Comparison of ENCODE assay signal across 11 cellular contexts in genomic region chr20:4684837-4685413, GRCh38. TPM values are rescaled to one million over a fixed set of nuclear protein-coding genes. Genes with fewer than 3 reads are reported as not detected.
DNase-seq lines count a peak whose midpoint lies in the region; TF ChIP-seq lines count a peak whose summit lies in the region.
"Had no signal": no experiment of that assay in that cellular context is flagged by ENCODE, and none has a peak within 500 bp of the region (broad histone marks: within the 10 kb centered on the region; RNA-seq: fewer than 3 reads in every experiment).

No MANE protein-coding gene starts in this region.

- peaks cover 2% of the 10 kb centered on the region for H4K20me1 ChIP-seq in hepatocyte (ENCODE audit: insufficient read depth, poor library complexity, severe bottlenecking)

- no peak overlapping the region for H3K4me3 ChIP-seq in hepatocyte

- H3K4me2 ChIP-seq in hepatocyte = no peak overlapping the region

- DNase-seq in activated naive CD4-positive, alpha-beta T cell treated with anti-CD3 and anti-CD28 coated beads for 36 hours = no peak
- no peak for DNase-seq in activated naive CD4-positive, alpha-beta T cell treated with Interleukin-2 at 50 U/mL for 16 hours
- no peak for DNase-seq in activated T-helper 2 cell treated with anti-CD3 and anti-CD28 coated beads, Interferon-gamma antibody, Interleukin-2, Interleukin-4, amounts not matched to agents 10 μg/mL and 5 μg/mL and 100 μg/mL, durations not matched to agents 14 hours and 24 hours and 36 hours (ENCODE audit: low spot score)
- DNase-seq in hepatocyte (ENCODE audit: low spot score) (peak; percentile 34), superior temporal gyrus (ENCODE audit: extremely low spot score) (peak; percentile 42), DMS79 treated with DMSO at 0.1 percent for 48 hours (lab: John Stamatoyannopoulos, UW) (no peak), NCI-H2029 treated with DMSO at 0.1 percent for 48 hours (lab: John Stamatoyannopoulos, UW) (no peak), amniotic stem cell (lab: John Stamatoyannopoulos, UW) (no peak)
- DNase-seq: activated CD4-positive, alpha-beta T cell treated with anti-CD3 and anti-CD28 coated beads, Interleukin-2, amount 50 U/mL, for 4 hours had no signal

- no peak overlapping the region for H3K27ac ChIP-seq in hepatocyte
- H3K27ac ChIP-seq: parathyroid adenoma had no signal

- TF ChIP-seq CTCF in hepatocyte (IDR thresholded peaks at IDR 0.05; ENCODE audit: poor library complexity) = no peak

- WGBS in hepatocyte (ENCODE audit: low lambda C conversion rate, missing lambda C conversion rate) = 72% methylated on average over 6 of the region's 6 CpGs

- H3K4me1 Mint-ChIP-seq in activated naive CD4-positive, alpha-beta T cell treated with anti-CD3 and anti-CD28 coated beads for 36 hours (ENCODE audit: low read depth) = peaks cover 54% of the 10 kb centered on the region
- H3K4me1 Mint-ChIP-seq in activated T-helper 2 cell treated with anti-CD3 and anti-CD28 coated beads, Interferon-gamma antibody, Interleukin-2, Interleukin-4, amounts not matched to agents 10 μg/mL and 5 μg/mL and 100 μg/mL, durations not matched to agents 14 hours and 24 hours and 36 hours (ENCODE audit: low read depth) = peaks cover 57% of the 10 kb centered on the region

- peaks cover 15% of the 10 kb centered on the region for H3K36me3 Mint-ChIP-seq in activated naive CD4-positive, alpha-beta T cell treated with anti-CD3 and anti-CD28 coated beads for 36 hours (ENCODE audit: low read depth)
- H3K36me3 Mint-ChIP-seq in activated T-helper 2 cell treated with anti-CD3 and anti-CD28 coated beads, Interferon-gamma antibody, Interleukin-2, Interleukin-4, amounts not matched to agents 10 μg/mL and 5 μg/mL and 100 μg/mL, durations not matched to agents 14 hours and 24 hours and 36 hours (ENCODE audit: low read depth) = peaks cover 23% of the 10 kb centered on the region

- H3K79me2 ChIP-seq in hepatocyte = peaks cover 25% of the 10 kb centered on the region
- H3K79me2 ChIP-seq: parathyroid adenoma had no signal

- no peaks in the 10 kb centered on the region for H3K9me2 ChIP-seq in hepatocyte (replicated peaks; ENCODE audit: insufficient read depth)

- no peaks in the 10 kb centered on the region for H3K36me3 ChIP-seq in hepatocyte (replicated peaks; ENCODE audit: insufficient read depth, low read depth)
- H3K36me3 ChIP-seq: thoracic aorta had no signal

- no peaks in the 10 kb centered on the region for H3K27me3 Mint-ChIP-seq in activated naive CD4-positive, alpha-beta T cell treated with anti-CD3 and anti-CD28 coated beads for 36 hours (ENCODE audit: low read depth)
- H3K27me3 Mint-ChIP-seq in activated T-helper 2 cell treated with anti-CD3 and anti-CD28 coated beads, Interferon-gamma antibody, Interleukin-2, Interleukin-4, amounts not matched to agents 10 μg/mL and 5 μg/mL and 100 μg/mL, durations not matched to agents 14 hours and 24 hours and 36 hours (ENCODE audit: low read depth) = peaks cover 2% of the 10 kb centered on the region

- no peaks in the 10 kb centered on the region for H3K9me3 ChIP-seq in hepatocyte (ENCODE audit: low read depth)
- H3K9me3 ChIP-seq: thoracic aorta had no signal

- H3K9me3 Mint-ChIP-seq in activated naive CD4-positive, alpha-beta T cell treated with anti-CD3 and anti-CD28 coated beads for 36 hours = no peaks in the 10 kb centered on the region
- H3K9me3 Mint-ChIP-seq in activated T-helper 2 cell treated with anti-CD3 and anti-CD28 coated beads, Interferon-gamma antibody, Interleukin-2, Interleukin-4, amounts not matched to agents 10 μg/mL and 5 μg/mL and 100 μg/mL, durations not matched to agents 14 hours and 24 hours and 36 hours = no peaks in the 10 kb centered on the region

- no peaks in the 10 kb centered on the region for H3K27me3 ChIP-seq in hepatocyte

- peak overlapping the region; percentile 98 for H3K27ac Mint-ChIP-seq in activated naive CD4-positive, alpha-beta T cell treated with anti-CD3 and anti-CD28 coated beads for 36 hours
- H3K27ac Mint-ChIP-seq in activated T-helper 2 cell treated with anti-CD3 and anti-CD28 coated beads, Interferon-gamma antibody, Interleukin-2, Interleukin-4, amounts not matched to agents 10 μg/mL and 5 μg/mL and 100 μg/mL, durations not matched to agents 14 hours and 24 hours and 36 hours = peak overlapping the region; percentile 94

- H3K4me1 ChIP-seq in hepatocyte (ENCODE audit: insufficient read depth) = peaks cover 4% of the 10 kb centered on the region
- H3K4me1 ChIP-seq: parathyroid adenoma had no signal

- no peak overlapping the region for H2AFZ ChIP-seq in hepatocyte

- CTCF ChIA-PET in activated naive CD4-positive, alpha-beta T cell treated with anti-CD3 and anti-CD28 coated beads for 36 hours (lab: Charles Lee) = interaction anchor here (1.2 kb wide), 1 partner anchor 35 kb away, joined by 3 read pairs; no protein-coding TSS in a partner anchor

- intact Hi-C loops in activated naive CD4-positive, alpha-beta T cell treated with anti-CD3 and anti-CD28 coated beads for 36 hours (cut with micrococcal nuclease) = no loop called here
- intact Hi-C loops in activated T-helper 2 cell treated with anti-CD3 and anti-CD28 coated beads, Interferon-gamma antibody, Interleukin-2, Interleukin-4, amounts not matched to agents 10 μg/mL and 5 μg/mL and 100 μg/mL, durations not matched to agents 14 hours and 24 hours and 36 hours (cut with micrococcal nuclease) = no loop called here

- H3K4me3 Mint-ChIP-seq in activated naive CD4-positive, alpha-beta T cell treated with anti-CD3 and anti-CD28 coated beads for 36 hours = peak overlapping the region; percentile 80
- H3K4me3 Mint-ChIP-seq in activated T-helper 2 cell treated with anti-CD3 and anti-CD28 coated beads, Interferon-gamma antibody, Interleukin-2, Interleukin-4, amounts not matched to agents 10 μg/mL and 5 μg/mL and 100 μg/mL, durations not matched to agents 14 hours and 24 hours and 36 hours (ENCODE audit: low read depth) = peak overlapping the region; percentile 88

RNA-seq across cellular contexts. Expression of gene PRNP, which starts 1.3 kb away (rescaled TPM):
- total RNA-seq in activated naive CD4-positive, alpha-beta T cell treated with anti-CD3 and anti-CD28 coated beads for 36 hours = 10 to 100 TPM; 37.4 to 37.6 TPM
- total RNA-seq in activated T-helper 2 cell treated with anti-CD3 and anti-CD28 coated beads, Interferon-gamma antibody, Interleukin-2, Interleukin-4, amounts not matched to agents 10 μg/mL and 5 μg/mL and 100 μg/mL, durations not matched to agents 14 hours and 24 hours and 36 hours = 43.2 and 46.6 TPM in 2 replicates
- total RNA-seq in hepatocyte = 109 and 127 TPM in 2 replicates
- 134 and 136 TPM in 2 replicates for polyA plus RNA-seq in hepatocyte

RNA-seq across cellular contexts. Expression of gene PRND, which starts 36.8 kb away (rescaled TPM):
- total RNA-seq in activated naive CD4-positive, alpha-beta T cell treated with anti-CD3 and anti-CD28 coated beads for 36 hours = not detected
- not detected in 2 replicates for total RNA-seq in activated T-helper 2 cell treated with anti-CD3 and anti-CD28 coated beads, Interferon-gamma antibody, Interleukin-2, Interleukin-4, amounts not matched to agents 10 μg/mL and 5 μg/mL and 100 μg/mL, durations not matched to agents 14 hours and 24 hours and 36 hours
- total RNA-seq in hepatocyte = 0.16 and 0.70 TPM in 2 replicates
- 0.34 TPM in 1 of 2 replicates, not detected in the other for polyA plus RNA-seq in hepatocyte
- total RNA-seq: thoracic aorta had no signal

Comparison
In these comparisons a context has a peak if more than half of its experiments do, and no peak if none do; other contexts are left out.
1. DNase-seq: peak in hepatocyte (single experiment) and superior temporal gyrus (single experiment); none in activated naive CD4-positive, alpha-beta T cell treated with anti-CD3 and anti-CD28 coated beads for 36 hours (single experiment), activated naive CD4-positive, alpha-beta T cell treated with Interleukin-2 at 50 U/mL for 16 hours (single experiment), activated T-helper 2 cell treated with anti-CD3 and anti-CD28 coated beads, Interferon-gamma antibody, Interleukin-2, Interleukin-4, amounts not matched to agents 10 μg/mL and 5 μg/mL and 100 μg/mL, durations not matched to agents 14 hours and 24 hours and 36 hours (single experiment), DMS79 treated with DMSO at 0.1 percent for 48 hours (single experiment), NCI-H2029 treated with DMSO at 0.1 percent for 48 hours (single experiment) and amniotic stem cell (single experiment).